In genomic region chr20:58645277-58645968, GRCh38 we compare ENCODE assay signal across 11 cellular contexts. TPM values are rescaled to one million over a fixed set of nuclear protein-coding genes. Genes with fewer than 3 reads are reported as not detected.
DNase-seq lines count a peak whose midpoint lies in the region; TF ChIP-seq lines count a peak whose summit lies in the region.
"Had no signal": no experiment of that assay in that cellular context is flagged by ENCODE, and none has a peak within 500 bp of the region (broad histone marks: within the 10 kb centered on the region; RNA-seq: fewer than 3 reads in every experiment).

No MANE protein-coding gene starts in this region.

- peak; percentile 94 for DNase-seq in Caki2 (ENCODE audit: low read depth)
- peak; percentile 25 for DNase-seq in MG63
- peak; percentile 64 to 80 for DNase-seq in cardiac fibroblast (ENCODE audit: low read depth in 2 of 2)
- DNase-seq in mesenteric fat pad (ENCODE audit: low spot score): peak; percentile 28
- DNase-seq in SHP77 treated with DMSO at 0.1 percent for 48 hours (lab: John Stamatoyannopoulos, UW): no peak
- no peak for DNase-seq in Karpas-422
- DNase-seq in NCI-H524 (lab: John Stamatoyannopoulos, UW): no peak
- DNase-seq in activated T-helper 2 cell treated with anti-CD3 and anti-CD28 coated beads, Interferon-gamma antibody, Interleukin-2, Interleukin-4, amounts not matched to agents 10 μg/mL and 5 μg/mL and 100 μg/mL, durations not matched to agents 14 hours and 24 hours and 36 hours (ENCODE audit: low spot score): no peak
- DNase-seq: NCI-H1436 treated with DMSO at 0.1 percent for 48 hours, T-helper 2 cell had no signal

- H4K20me1 ChIP-seq in Karpas-422 (ENCODE audit: insufficient read depth, low read depth, low read length): no peaks in the 10 kb centered on the region

- no peaks in the 10 kb centered on the region for H3K9me3 Mint-ChIP-seq in activated T-helper 2 cell treated with anti-CD3 and anti-CD28 coated beads, Interferon-gamma antibody, Interleukin-2, Interleukin-4, amounts not matched to agents 10 μg/mL and 5 μg/mL and 100 μg/mL, durations not matched to agents 14 hours and 24 hours and 36 hours

- no peak overlapping the region for H3K4me3 Mint-ChIP-seq in activated T-helper 2 cell treated with anti-CD3 and anti-CD28 coated beads, Interferon-gamma antibody, Interleukin-2, Interleukin-4, amounts not matched to agents 10 μg/mL and 5 μg/mL and 100 μg/mL, durations not matched to agents 14 hours and 24 hours and 36 hours (ENCODE audit: low read depth)

- H3K4me3 ChIP-seq in MG63: no peak overlapping the region
- H3K4me3 ChIP-seq in cardiac fibroblast (replicated peaks in 1 of 2; ENCODE audit: low read depth in 2 of 2, low read length in 2 of 2): no peak overlapping the region
- H3K4me3 ChIP-seq in Karpas-422 (ENCODE audit: low read length): no peak overlapping the region
- H3K4me3 ChIP-seq: skin epidermis had no signal

- H3K27me3 ChIP-seq in MG63 (no peaks in the 10 kb centered on the region), Karpas-422 (ENCODE audit: low read length) (no peaks in the 10 kb centered on the region)

- intact Hi-C loops in activated T-helper 2 cell treated with anti-CD3 and anti-CD28 coated beads, Interferon-gamma antibody, Interleukin-2, Interleukin-4, amounts not matched to agents 10 μg/mL and 5 μg/mL and 100 μg/mL, durations not matched to agents 14 hours and 24 hours and 36 hours (cut with micrococcal nuclease): no loop called here

- H3K9me3 ChIP-seq in MG63 (no peaks in the 10 kb centered on the region), Karpas-422 (ENCODE audit: low read length) (no peaks in the 10 kb centered on the region)

- in situ Hi-C loops in Caki2 (cut with HindIII; ENCODE audit: low pct_unique_long_range_greater_than_20kb, low sequenced_read_pairs): loop anchor here (10.0 kb wide), 1 partner anchor 411 kb away; no protein-coding TSS in a partner anchor

- H3K36me3 ChIP-seq in MG63 (no peaks in the 10 kb centered on the region), Karpas-422 (ENCODE audit: insufficient read depth, low read length) (no peaks in the 10 kb centered on the region)

- no peaks in the 10 kb centered on the region for H3K79me2 ChIP-seq in Karpas-422 (ENCODE audit: low read length)

- H3K27ac Mint-ChIP-seq in activated T-helper 2 cell treated with anti-CD3 and anti-CD28 coated beads, Interferon-gamma antibody, Interleukin-2, Interleukin-4, amounts not matched to agents 10 μg/mL and 5 μg/mL and 100 μg/mL, durations not matched to agents 14 hours and 24 hours and 36 hours: no peak overlapping the region

- no peak for TF ChIP-seq CTCF in cardiac fibroblast (IDR thresholded peaks at IDR 0.05; ENCODE audit: low read depth, low read length)

- no peaks in the 10 kb centered on the region for H3K9me2 ChIP-seq in Karpas-422 (replicated peaks; ENCODE audit: insufficient read depth, low read length)

- peaks cover 12% of the 10 kb centered on the region for H3K4me1 Mint-ChIP-seq in activated T-helper 2 cell treated with anti-CD3 and anti-CD28 coated beads, Interferon-gamma antibody, Interleukin-2, Interleukin-4, amounts not matched to agents 10 μg/mL and 5 μg/mL and 100 μg/mL, durations not matched to agents 14 hours and 24 hours and 36 hours (ENCODE audit: low read depth)

- H3K27me3 Mint-ChIP-seq in activated T-helper 2 cell treated with anti-CD3 and anti-CD28 coated beads, Interferon-gamma antibody, Interleukin-2, Interleukin-4, amounts not matched to agents 10 μg/mL and 5 μg/mL and 100 μg/mL, durations not matched to agents 14 hours and 24 hours and 36 hours (ENCODE audit: low read depth): peaks cover 6% of the 10 kb centered on the region

- H2AFZ ChIP-seq in Karpas-422 (ENCODE audit: low read length): no peak overlapping the region

- H3K4me2 ChIP-seq in Karpas-422 (ENCODE audit: low read depth, low read length, poor library complexity, severe bottlenecking): no peak overlapping the region

- peaks cover 19% of the 10 kb centered on the region for H3K4me1 ChIP-seq in Karpas-422 (ENCODE audit: low read length)

- no peak overlapping the region for H3K9ac ChIP-seq in Karpas-422 (ENCODE audit: low read length)

- H3K36me3 Mint-ChIP-seq in activated T-helper 2 cell treated with anti-CD3 and anti-CD28 coated beads, Interferon-gamma antibody, Interleukin-2, Interleukin-4, amounts not matched to agents 10 μg/mL and 5 μg/mL and 100 μg/mL, durations not matched to agents 14 hours and 24 hours and 36 hours (ENCODE audit: low read depth): no peaks in the 10 kb centered on the region

- no peak overlapping the region for H3K27ac ChIP-seq in Karpas-422 (ENCODE audit: low read length)
- H3K27ac ChIP-seq: skin epidermis had no signal

RNA-seq across cellular contexts. Expression of gene STX16, which starts 5.7 kb away (rescaled TPM):
- total RNA-seq in Caki2 (2014; rRNA removed; shearing (Covaris generic); ENCODE audit: low replicate concordance): 31.2 and 43.7 TPM in 2 replicates
- total RNA-seq in MG63 (2014; rRNA removed; shearing (Covaris generic); ENCODE audit: low replicate concordance): 30.4 and 45.4 TPM in 2 replicates
- 44.9 TPM for total RNA-seq in mesenteric fat pad
- 58.3 and 71.9 TPM in 2 replicates for total RNA-seq in Karpas-422 (2014; rRNA removed; shearing (Covaris generic); ENCODE audit: low replicate concordance)
- total RNA-seq in activated T-helper 2 cell treated with anti-CD3 and anti-CD28 coated beads, Interferon-gamma antibody, Interleukin-2, Interleukin-4, amounts not matched to agents 10 μg/mL and 5 μg/mL and 100 μg/mL, durations not matched to agents 14 hours and 24 hours and 36 hours: 101 and 103 TPM in 2 replicates

RNA-seq across cellular contexts. Expression of gene NPEPL1, which starts 47.2 kb away (rescaled TPM):
- total RNA-seq in Caki2 (2014; rRNA removed; shearing (Covaris generic); ENCODE audit: low replicate concordance): 56.9 and 71.6 TPM in 2 replicates
- 44.7 and 46.2 TPM in 2 replicates for total RNA-seq in MG63 (2014; rRNA removed; shearing (Covaris generic); ENCODE audit: low replicate concordance)
- total RNA-seq in mesenteric fat pad: 42.3 TPM
- total RNA-seq in Karpas-422 (2014; rRNA removed; shearing (Covaris generic); ENCODE audit: low replicate concordance): 16.8 and 30.5 TPM in 2 replicates
- total RNA-seq in activated T-helper 2 cell treated with anti-CD3 and anti-CD28 coated beads, Interferon-gamma antibody, Interleukin-2, Interleukin-4, amounts not matched to agents 10 μg/mL and 5 μg/mL and 100 μg/mL, durations not matched to agents 14 hours and 24 hours and 36 hours: 27.5 and 29.4 TPM in 2 replicates

Comparison
In these comparisons a context has a peak if more than half of its experiments do, and no peak if none do; other contexts are left out.
1. DNase-seq: peak in Caki2 (single experiment), MG63 (single experiment), cardiac fibroblast (2 of 2) and mesenteric fat pad (single experiment); none in SHP77 treated with DMSO at 0.1 percent for 48 hours (single experiment), Karpas-422 (single experiment), NCI-H524 (0 of 2) and activated T-helper 2 cell treated with anti-CD3 and anti-CD28 coated beads, Interferon-gamma antibody, Interleukin-2, Interleukin-4, amounts not matched to agents 10 μg/mL and 5 μg/mL and 100 μg/mL, durations not matched to agents 14 hours and 24 hours and 36 hours (single experiment).